In genomic region chr5:44900273-44900954, GRCh38 we compare ENCODE assay signal across 16 cellular contexts.
"Had no signal": no experiment of that assay in that cellular context is flagged by ENCODE, and none has a peak within 500 bp of the region (broad histone marks: within the 10 kb centered on the region; RNA-seq: fewer than 3 reads in every experiment).

No MANE protein-coding gene starts in this region.

- H3K27me3 Mint-ChIP-seq: dendritic cell treated with granulocyte-macrophage colony-stimulating factor and Interleukin-4, amounts not matched to agents 40 ng/mL and 50 ng/mL, for 4 days; effector memory CD8-positive, alpha-beta T cell had no signal

- H3K4me1 ChIP-seq: ascending aorta, breast epithelium, left ventricle myocardium inferior, parathyroid adenoma had no signal

- DNase-seq: activated CD4-positive, alpha-beta T cell treated with anti-CD3 and anti-CD28 coated beads, Interleukin-2, amount 50 U/mL, for 4 hours; activated CD4-positive, CD25-positive, alpha-beta regulatory T cell treated with anti-CD3 and anti-CD28 coated beads, Interleukin-2, amount 50 U/mL, for 72 hours; activated naive CD4-positive, alpha-beta T cell treated with anti-CD3 and anti-CD28 coated beads, Interleukin-2, amount 10 ng/mL, durations not matched to agents 7 days and 5 days; effector memory CD8-positive, alpha-beta T cell; foreskin melanocyte; left ventricle myocardium inferior; mucosa of descending colon; naive thymus-derived CD4-positive, alpha-beta T cell had no signal

- H3K9ac ChIP-seq: parathyroid adenoma had no signal

- H3K9me3 Mint-ChIP-seq: activated naive CD4-positive, alpha-beta T cell treated with anti-CD3 and anti-CD28 coated beads, Interleukin-2, amount 10 ng/mL, durations not matched to agents 7 days and 5 days; activated T-helper 2 cell treated with anti-CD3 and anti-CD28 coated beads, Interferon-gamma antibody, Interleukin-2, Interleukin-4, amounts not matched to agents 10 μg/mL and 5 μg/mL and 100 μg/mL, durations not matched to agents 14 hours and 24 hours and 36 hours had no signal

- H3K4me3 ChIP-seq: ascending aorta, breast epithelium, left ventricle myocardium inferior, mucosa of descending colon, thoracic aorta had no signal

- H3K4me1 Mint-ChIP-seq: activated naive CD4-positive, alpha-beta T cell treated with anti-CD3 and anti-CD28 coated beads, Interleukin-2, amount 10 ng/mL, durations not matched to agents 7 days and 5 days; naive thymus-derived CD4-positive, alpha-beta T cell; stimulated activated effector memory CD8-positive, alpha-beta T cell treated with anti-CD3 and anti-CD28 coated beads, Interleukin-12 subunit alpha, Interleukin-12 subunit beta, amount 100 ng/mL, for 72 hours had no signal

- H3K27ac ChIP-seq: ascending aorta, breast epithelium, left ventricle myocardium inferior, neutrophil, parathyroid adenoma, thoracic aorta had no signal

- H3K79me2 ChIP-seq: parathyroid adenoma had no signal

- H3K9me3 ChIP-seq: ascending aorta, left ventricle myocardium inferior, neutrophil, thoracic aorta had no signal

- H3K36me3 Mint-ChIP-seq: activated naive CD4-positive, alpha-beta T cell treated with anti-CD3 and anti-CD28 coated beads, Interleukin-2, amount 10 ng/mL, durations not matched to agents 7 days and 5 days; naive thymus-derived CD4-positive, alpha-beta T cell; stimulated activated effector memory CD8-positive, alpha-beta T cell treated with anti-CD3 and anti-CD28 coated beads, Interleukin-12 subunit alpha, Interleukin-12 subunit beta, amount 100 ng/mL, for 72 hours had no signal

- ATAC-seq: effector memory CD8-positive, alpha-beta T cell; mucosa of descending colon; naive thymus-derived CD4-positive, alpha-beta T cell; stimulated activated effector memory CD8-positive, alpha-beta T cell treated with anti-CD3 and anti-CD28 coated beads, Interleukin-12 subunit alpha, Interleukin-12 subunit beta, amount 100 ng/mL, for 72 hours had no signal

- H2AFZ ChIP-seq: parathyroid adenoma had no signal

- H3K4me3 Mint-ChIP-seq: activated naive CD4-positive, alpha-beta T cell treated with anti-CD3 and anti-CD28 coated beads, Interleukin-2, amount 10 ng/mL, durations not matched to agents 7 days and 5 days; dendritic cell treated with granulocyte-macrophage colony-stimulating factor and Interleukin-4, amounts not matched to agents 40 ng/mL and 50 ng/mL, for 4 days; effector memory CD8-positive, alpha-beta T cell; naive thymus-derived CD4-positive, alpha-beta T cell; stimulated activated effector memory CD8-positive, alpha-beta T cell treated with anti-CD3 and anti-CD28 coated beads, Interleukin-12 subunit alpha, Interleukin-12 subunit beta, amount 100 ng/mL, for 72 hours had no signal

- H3K36me3 ChIP-seq: ascending aorta, breast epithelium, left ventricle myocardium inferior, neutrophil, thoracic aorta had no signal

- H3K27ac Mint-ChIP-seq: activated naive CD4-positive, alpha-beta T cell treated with anti-CD3 and anti-CD28 coated beads, Interleukin-2, amount 10 ng/mL, durations not matched to agents 7 days and 5 days; activated T-helper 2 cell treated with anti-CD3 and anti-CD28 coated beads, Interferon-gamma antibody, Interleukin-2, Interleukin-4, amounts not matched to agents 10 μg/mL and 5 μg/mL and 100 μg/mL, durations not matched to agents 14 hours and 24 hours and 36 hours; dendritic cell treated with granulocyte-macrophage colony-stimulating factor and Interleukin-4, amounts not matched to agents 40 ng/mL and 50 ng/mL, for 4 days; effector memory CD8-positive, alpha-beta T cell; naive thymus-derived CD4-positive, alpha-beta T cell; stimulated activated effector memory CD8-positive, alpha-beta T cell treated with anti-CD3 and anti-CD28 coated beads, Interleukin-12 subunit alpha, Interleukin-12 subunit beta, amount 100 ng/mL, for 72 hours had no signal

- H3K27me3 ChIP-seq: ascending aorta, breast epithelium, neutrophil had no signal
